In the genomic region with DNA sequence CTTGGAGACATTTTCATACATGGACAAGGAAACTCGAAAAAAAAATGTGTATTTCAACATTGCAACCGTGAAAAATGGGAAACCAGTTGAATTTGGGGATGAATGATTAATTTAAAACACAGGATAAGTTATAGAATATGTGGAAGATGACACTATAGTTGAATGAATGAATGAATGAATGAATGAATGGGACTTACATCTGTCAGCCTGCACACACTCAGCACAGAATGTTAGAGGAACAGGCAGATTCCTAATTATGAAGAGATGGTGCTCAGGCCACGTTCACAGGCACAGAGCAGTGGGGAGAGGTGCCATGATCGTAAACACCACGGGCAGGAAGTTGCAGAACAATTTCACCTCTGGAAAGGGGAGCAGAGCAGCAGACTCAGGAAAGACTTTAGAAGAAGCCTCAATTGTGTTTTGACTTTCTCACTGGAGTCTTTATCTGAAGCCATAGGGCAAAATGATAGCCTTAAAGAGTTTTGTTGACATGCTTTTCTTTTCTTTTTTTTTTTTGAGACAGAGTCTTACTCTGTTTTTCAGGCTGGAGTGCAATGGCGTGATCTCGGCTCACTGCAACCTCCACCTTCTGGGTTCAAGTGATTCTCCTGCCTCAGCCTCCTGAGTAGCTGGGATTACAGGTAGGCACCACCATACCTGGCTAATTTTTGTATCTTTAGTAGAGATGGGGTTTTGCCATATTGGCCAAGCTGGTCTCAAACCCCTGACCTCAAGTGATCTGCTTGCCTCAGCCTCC, we compare ENCODE assay signal across 21 cellular contexts. TPM values are rescaled to one million over a fixed set of nuclear protein-coding genes. Genes with fewer than 3 reads are reported as not detected.
DNase-seq lines count a peak whose midpoint lies in the region; ATAC-seq and TF ChIP-seq lines count a peak whose summit lies in the region.
"Had no signal": no experiment of that assay in that cellular context is flagged by ENCODE, and none has a peak within 500 bp of the region (broad histone marks: within the 10 kb centered on the region; RNA-seq: fewer than 3 reads in every experiment).

No MANE protein-coding gene starts in this region.

- ATAC-seq in GM18858 (IDR thresholded peaks at IDR 0.05; ENCODE audit: unreplicated experiment), result no peak
- ATAC-seq: CD8-positive, alpha-beta T cell had no signal

- H3K36me3 ChIP-seq in HEK293 (ENCODE audit: control insufficient read depth in 2 of 2, insufficient read depth in 1 of 2, low read length in 2 of 2) (no peaks in the 10 kb centered on the region), duodenal mucosa (ENCODE audit: control insufficient read depth in 1 of 2, insufficient read depth in 2 of 2, low read length in 2 of 2) (no peaks in the 10 kb centered on the region), mesendoderm (ENCODE audit: control insufficient read depth, insufficient read depth, low read length) (no peaks in the 10 kb centered on the region), spleen (no peaks in the 10 kb centered on the region)
- H3K36me3 ChIP-seq: BLaER1, HAP-1 had no signal

- H3K4ac ChIP-seq in mesendoderm (ENCODE audit: low read depth, low read length), result no peak overlapping the region

- DNase-seq in mesendoderm (no peak), spleen (no peak), GDM1 (lab: John Stamatoyannopoulos, UW) (no peak), DMS53 treated with DMSO at 0.1 percent for 48 hours (lab: John Stamatoyannopoulos, UW; ENCODE audit: unreplicated experiment) (no peak)
- DNase-seq in stimulated activated naive CD4-positive, alpha-beta T cell (lab: John Stamatoyannopoulos, UW), result no peak
- DNase-seq: CD8-positive, alpha-beta T cell; DMS79 treated with DMSO at 0.1 percent for 48 hours; NCI-H1105 treated with DMSO at 0.1 percent for 48 hours; NCI-H1694; NCI-H2227 treated with DMSO at 0.1 percent for 48 hours; NCI-H510A treated with DMSO at 0.1 percent for 48 hours; NCI-H774; SHP77 had no signal

- H3K79me2 ChIP-seq in mesendoderm (ENCODE audit: control insufficient read depth, insufficient read depth, low read length), result no peaks in the 10 kb centered on the region

- H3K27ac ChIP-seq in HEK293 (ENCODE audit: extremely low read depth, low read depth, low read length) (peak overlapping the region; percentile 1; the same call in 1 of the 2 replicates), duodenal mucosa (ENCODE audit: low read depth, low read length) (peak overlapping the region; percentile 13), mesendoderm (ENCODE audit: low read depth, low read length) (peak overlapping the region; percentile 10), spleen (peak overlapping the region in 7 of 8 donors; percentile 43 to 82 (median 73))
- H3K27ac ChIP-seq: BLaER1 had no signal

- TF ChIP-seq CTCF in HEK293 (tag by site-specific recombination; IDR thresholded peaks at IDR 0.05) (no peak), spleen (IDR thresholded peaks at IDR 0.05 in 8 of 11, conservative IDR thresholded peaks at IDR 0.05 in 3 of 11) (no peak)

- no peak overlapping the region for H2AK5ac ChIP-seq in mesendoderm (ENCODE audit: low read length)

- no peak overlapping the region for H3K4me2 ChIP-seq in mesendoderm (ENCODE audit: low read length)
- H3K4me2 ChIP-seq: BLaER1, SK-N-SH had no signal

- H3K9ac ChIP-seq in duodenal mucosa (ENCODE audit: low read depth in 1 of 2, low read length in 2 of 2), result no peak overlapping the region
- H3K9ac ChIP-seq in mesendoderm (ENCODE audit: low read length), result no peak overlapping the region
- H3K9ac ChIP-seq: BLaER1, SK-N-SH had no signal

- no peak overlapping the region for H3K18ac ChIP-seq in mesendoderm (ENCODE audit: low read length)

- H3K27me3 ChIP-seq in duodenal mucosa (ENCODE audit: control insufficient read depth in 1 of 2, insufficient read depth in 2 of 2, low read length in 2 of 2) (no peaks in the 10 kb centered on the region), mesendoderm (ENCODE audit: insufficient read depth, low read length, poor library complexity) (no peaks in the 10 kb centered on the region), spleen (replicated peaks in 1 of 7) (peaks cover 0 to 3% (median 0%) of the 10 kb centered on the region in 7 donors)
- H3K27me3 ChIP-seq: BLaER1 had no signal

- H3K23ac ChIP-seq in mesendoderm (ENCODE audit: low read length), result no peak overlapping the region

- no CpG with 5 or more reads among the region's 7 CpGs for WGBS in mesendoderm (ENCODE audit: extremely low coverage, insufficient coverage, low lambda C conversion rate)
- WGBS in spleen, 5 donors, result 55 to 61% (median 56%) methylated on average over 7 of the region's 7 CpGs

- H3K4me1 ChIP-seq in HEK293 (ENCODE audit: control insufficient read depth, insufficient read depth, low read length) (peaks cover 8% of the 10 kb centered on the region), duodenal mucosa (ENCODE audit: control insufficient read depth in 1 of 2, insufficient read depth in 2 of 2, low read length in 2 of 2) (peaks cover 0 to 10% of the 10 kb centered on the region in 2 donors), mesendoderm (ENCODE audit: control insufficient read depth, low read depth, low read length) (no peaks in the 10 kb centered on the region), spleen (no peaks in the 10 kb centered on the region)
- H3K4me1 ChIP-seq: BLaER1, HAP-1 had no signal

- intact Hi-C loops in spleen (cut with DNase I; ENCODE audit: low total_unique reads), result no loop called here

- no peak overlapping the region for H4K5ac ChIP-seq in mesendoderm (ENCODE audit: low read length)

- POLR2A ChIA-PET in HEK293 (lab: Yijun Ruan, JAX), result no interaction called here

- H2BK120ac ChIP-seq in mesendoderm (ENCODE audit: low read depth, low read length), result no peak overlapping the region

- H3K56ac ChIP-seq in mesendoderm (ENCODE audit: low read length), result no peak overlapping the region

- H3K9me3 ChIP-seq in HEK293 (ENCODE audit: control insufficient read depth, insufficient read depth, low read depth, low read length) (no peaks in the 10 kb centered on the region), duodenal mucosa (ENCODE audit: control insufficient read depth in 1 of 2, low read length in 2 of 2) (peaks cover 0 to 2% of the 10 kb centered on the region in 2 donors), spleen (peaks cover 0 to 32% (median 20%) of the 10 kb centered on the region in 8 donors)
- H3K9me3 ChIP-seq: HAP-1, SK-N-SH had no signal

- no peak overlapping the region for H4K8ac ChIP-seq in mesendoderm (ENCODE audit: low read depth, low read length)

- TF ChIP-seq POLR2A in spleen (IDR thresholded peaks at IDR 0.05), result no peak

- no peak overlapping the region for H2BK15ac ChIP-seq in mesendoderm (replicated peaks; ENCODE audit: low read depth)

- CTCF ChIA-PET in HEK293 (lab: Yijun Ruan, JAX), result interaction anchor here (1.6 to 2.4 kb wide), 2 partner anchors 22 to 27 kb away, joined by 4 to 10 read pairs; no protein-coding TSS in a partner anchor

- H3K4me3 ChIP-seq in HEK293 (ENCODE audit: low read depth, low read length) (no peak overlapping the region), duodenal mucosa (ENCODE audit: low read depth in 1 of 2, low read length in 2 of 2) (no peak overlapping the region), mesendoderm (ENCODE audit: low read length) (no peak overlapping the region), spleen (no peak overlapping the region)
- H3K4me3 ChIP-seq: BLaER1, HAP-1 had no signal

- H2BK5ac ChIP-seq in mesendoderm (ENCODE audit: low read length), result no peak overlapping the region

- no peaks in the 10 kb centered on the region for H3K79me1 ChIP-seq in mesendoderm (ENCODE audit: low read length)

TF ChIP-seq in HEK293, 187 proteins besides CTCF, POLR2A, EP300 and RAD21:
- 0 out of 2 replicates have a peak, but pooled peaks have one; percentile 46 for TF ChIP-seq ZNF24 (tag by site-specific recombination; IDR thresholded peaks at IDR 0.05)
- TF ChIP-seq GLIS2 (tag by site-specific recombination; IDR thresholded peaks at IDR 0.05), result no peak

RNA-seq across cellular contexts. Expression of a gene that starts 4.9 kb away (rescaled TPM):
- polyA plus RNA-seq in mesendoderm (2013, experiment 1 of 2), result not detected
- not detected for polyA plus RNA-seq in mesendoderm (2013, experiment 2 of 2)
- total RNA-seq in spleen, result under 1 TPM in 1 of 7 donors, not detected in 6; 0.19 TPM
- polyA plus RNA-seq in spleen, result not detected
- total RNA-seq: A673; CD8-positive, alpha-beta T cell; RPMI7951 had no signal
- polyA plus RNA-seq: SK-N-SH had no signal

RNA-seq across cellular contexts. Expression of a gene that starts 32.0 kb away (rescaled TPM):
- not detected for polyA plus RNA-seq in mesendoderm (2013, experiment 1 of 2)
- not detected for polyA plus RNA-seq in mesendoderm (2013, experiment 2 of 2)
- not detected for total RNA-seq in spleen
- polyA plus RNA-seq in spleen, result not detected
- total RNA-seq: A673; CD8-positive, alpha-beta T cell; RPMI7951 had no signal
- polyA plus RNA-seq: SK-N-SH had no signal

Comparison
In these comparisons a context has a peak if more than half of its experiments do, and no peak if none do; other contexts are left out.
1. H3K27ac ChIP-seq: peak in every context shown above with its lines; median percentile 73 in spleen; 13 in duodenal mucosa; 10 in mesendoderm; 1 in HEK293.